ENCODE assay signal across 12 cellular contexts in the genomic region with DNA sequence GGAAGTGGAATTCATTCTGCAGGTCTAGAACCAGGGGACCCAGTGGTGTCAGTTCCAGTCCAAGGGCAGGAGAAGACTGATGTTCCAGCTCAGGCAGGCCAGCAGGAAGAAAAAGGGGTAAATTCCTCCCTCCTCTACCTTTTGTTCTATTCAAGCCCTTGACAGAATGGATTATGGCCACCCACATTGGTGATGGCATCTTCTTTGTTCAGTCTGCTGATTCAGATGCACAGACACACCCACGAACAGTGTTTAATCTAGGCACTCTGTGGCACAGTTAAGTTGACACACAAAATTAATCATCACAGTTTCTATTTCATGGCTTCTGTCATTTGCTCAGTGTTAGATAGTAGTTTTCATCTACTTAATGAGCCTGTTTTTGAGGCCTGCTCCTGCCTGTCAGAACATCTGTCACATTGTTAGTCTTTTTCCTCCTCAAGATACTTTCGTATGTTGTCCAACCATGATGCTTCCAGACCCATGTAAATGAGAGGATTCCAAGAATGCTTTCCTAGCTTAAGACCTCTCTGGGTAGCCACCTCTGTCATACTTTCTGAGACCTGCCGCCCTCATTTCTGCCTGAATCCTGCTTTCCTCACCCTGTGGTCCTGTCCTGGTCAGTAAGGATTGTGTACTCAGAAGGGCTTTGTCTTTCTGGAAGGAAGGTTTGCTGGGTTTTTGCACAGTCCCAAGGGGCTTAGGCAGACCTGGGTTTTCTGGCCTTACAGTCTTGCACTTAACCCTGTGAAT.
DNase-seq lines count a peak whose midpoint lies in the region; ATAC-seq and TF ChIP-seq lines count a peak whose summit lies in the region.
"Had no signal": no experiment of that assay in that cellular context is flagged by ENCODE, and none has a peak within 500 bp of the region (broad histone marks: within the 10 kb centered on the region; RNA-seq: fewer than 3 reads in every experiment).

No MANE protein-coding gene starts in this region.

- H4K20me1 ChIP-seq in fibroblast of lung (ENCODE audit: control insufficient read depth, extremely low read depth, insufficient read depth, low read length) = no peaks in the 10 kb centered on the region

- peak in 1 of 2 donors; percentile 17 for DNase-seq in activated naive CD4-positive, alpha-beta T cell treated with anti-CD3 and anti-CD28 coated beads, Interleukin-2, amount 50 U/mL, for 72 hours (ENCODE audit: low spot score in 2 of 2)
- no peak for DNase-seq in activated naive CD4-positive, alpha-beta T cell treated with anti-CD3 and anti-CD28 coated beads, Interleukin-2, amount 50 U/mL, for 16 hours
- DNase-seq in SK-N-MC (ENCODE audit: low read depth, low spot score) (no peak), fibroblast of lung (ENCODE audit: low read depth in 2 of 2) (peak in 1 of 2 donors; percentile 64), NK-92 (lab: John Stamatoyannopoulos, UW; ENCODE audit: unreplicated experiment) (no peak), ureter (ENCODE audit: low spot score) (no peak)
- DNase-seq in stimulated activated effector memory CD8-positive, alpha-beta T cell treated with anti-CD3 and anti-CD28 coated beads, Interleukin-12 subunit alpha, Interleukin-12 subunit beta, amount 100 ng/mL, for 72 hours (ENCODE audit: low spot score in 2 of 2) = peak in 1 of 2 donors; percentile 51
- DNase-seq: MG63, sigmoid colon had no signal

- H3K27ac ChIP-seq in SK-N-MC (peak overlapping the region; percentile 27; the same call in 1 of the 2 replicates), fibroblast of lung (ENCODE audit: insufficient read depth, low read length) (no peak overlapping the region)
- H3K27ac ChIP-seq: BLaER1 treated with 17β-estradiol and CSF1 and Interleukin-3, amounts not matched to agents 10 nM and 100 nM; sigmoid colon had no signal

- ATAC-seq in activated naive CD4-positive, alpha-beta T cell treated with anti-CD3 and anti-CD28 coated beads, Interleukin-2, amount 50 U/mL, for 72 hours = peak; percentile 92 to 98
- peak; percentile 99 for ATAC-seq in stimulated activated effector memory CD8-positive, alpha-beta T cell treated with anti-CD3 and anti-CD28 coated beads, Interleukin-12 subunit alpha, Interleukin-12 subunit beta, amount 100 ng/mL, for 72 hours
- ATAC-seq in HG02973 (IDR thresholded peaks at IDR 0.05; ENCODE audit: unreplicated experiment) = no peak

- H3K36me3 ChIP-seq in SK-N-MC (ENCODE audit: insufficient read depth, low read length) = peaks cover 53% of the 10 kb centered on the region
- H3K36me3 ChIP-seq in fibroblast of lung (ENCODE audit: control insufficient read depth, insufficient read depth, low read length) = no peaks in the 10 kb centered on the region

- no peak overlapping the region for H2AFZ ChIP-seq in fibroblast of lung (ENCODE audit: low read length)

- peak overlapping the region; percentile 4 to 50 for H3K27ac Mint-ChIP-seq in activated naive CD4-positive, alpha-beta T cell treated with anti-CD3 and anti-CD28 coated beads, Interleukin-2, amount 50 U/mL, for 72 hours
- no peak overlapping the region for H3K27ac Mint-ChIP-seq in stimulated activated effector memory CD8-positive, alpha-beta T cell treated with anti-CD3 and anti-CD28 coated beads, Interleukin-12 subunit alpha, Interleukin-12 subunit beta, amount 100 ng/mL, for 72 hours
- H3K27ac Mint-ChIP-seq: dendritic cell treated with granulocyte-macrophage colony-stimulating factor and Interleukin-4, amounts not matched to agents 40 ng/mL and 50 ng/mL, for 4 days had no signal

- H3K4me3 Mint-ChIP-seq in stimulated activated effector memory CD8-positive, alpha-beta T cell treated with anti-CD3 and anti-CD28 coated beads, Interleukin-12 subunit alpha, Interleukin-12 subunit beta, amount 100 ng/mL, for 72 hours = no peak overlapping the region
- H3K4me3 Mint-ChIP-seq: dendritic cell treated with granulocyte-macrophage colony-stimulating factor and Interleukin-4, amounts not matched to agents 40 ng/mL and 50 ng/mL, for 4 days had no signal

- no peak for TF ChIP-seq CTCF in fibroblast of lung (conservative IDR thresholded peaks at IDR 0.05 in 1 of 2, IDR thresholded peaks at IDR 0.05 in 1 of 2; ENCODE audit: low read depth in 1 of 2, low read length in 2 of 2)

- peaks cover 0 to 6% of the 10 kb centered on the region in 2 donors for H3K36me3 Mint-ChIP-seq in activated naive CD4-positive, alpha-beta T cell treated with anti-CD3 and anti-CD28 coated beads, Interleukin-2, amount 50 U/mL, for 72 hours
- H3K36me3 Mint-ChIP-seq in stimulated activated effector memory CD8-positive, alpha-beta T cell treated with anti-CD3 and anti-CD28 coated beads, Interleukin-12 subunit alpha, Interleukin-12 subunit beta, amount 100 ng/mL, for 72 hours = peaks cover 13% of the 10 kb centered on the region

- H3K4me2 ChIP-seq in fibroblast of lung (ENCODE audit: extremely low read depth, insufficient read depth, low read length) = peak overlapping the region; percentile 27
- H3K4me2 ChIP-seq: BLaER1 treated with 17β-estradiol and CSF1 and Interleukin-3, amounts not matched to agents 10 nM and 100 nM had no signal

- H3K4me1 Mint-ChIP-seq in stimulated activated effector memory CD8-positive, alpha-beta T cell treated with anti-CD3 and anti-CD28 coated beads, Interleukin-12 subunit alpha, Interleukin-12 subunit beta, amount 100 ng/mL, for 72 hours = peaks cover 27% of the 10 kb centered on the region

- H3K27me3 ChIP-seq in fibroblast of lung (ENCODE audit: control insufficient read depth, insufficient read depth, low read length) = no peaks in the 10 kb centered on the region
- H3K27me3 ChIP-seq: BLaER1 treated with 17β-estradiol and CSF1 and Interleukin-3, amounts not matched to agents 10 nM and 100 nM; MG63; sigmoid colon had no signal

- H3K4me1 ChIP-seq in fibroblast of lung (ENCODE audit: control insufficient read depth, extremely low read depth, insufficient read depth, low read length) = peaks cover 4% of the 10 kb centered on the region
- H3K4me1 ChIP-seq: BLaER1 treated with 17β-estradiol and CSF1 and Interleukin-3, amounts not matched to agents 10 nM and 100 nM had no signal

- no peak overlapping the region for H3K4me3 ChIP-seq in SK-N-MC
- H3K4me3 ChIP-seq in fibroblast of lung (replicated peaks in 1 of 4; ENCODE audit: control extremely low read depth in 1 of 4, insufficient read depth in 1 of 4, low read depth in 3 of 4, low read length in 4 of 4) = no peak overlapping the region
- H3K4me3 ChIP-seq: BLaER1 treated with 17β-estradiol and CSF1 and Interleukin-3, amounts not matched to agents 10 nM and 100 nM; MG63; sigmoid colon had no signal

- H3K79me2 ChIP-seq in fibroblast of lung (ENCODE audit: control insufficient read depth, insufficient read depth, low read length) = peaks cover 14% of the 10 kb centered on the region

- H3K9ac ChIP-seq in SK-N-MC (ENCODE audit: insufficient read length) (no peak overlapping the region), fibroblast of lung (ENCODE audit: insufficient read depth, low read length) (no peak overlapping the region)
- H3K9ac ChIP-seq: BLaER1 treated with 17β-estradiol and CSF1 and Interleukin-3, amounts not matched to agents 10 nM and 100 nM had no signal

- H3K9me3 Mint-ChIP-seq in activated naive CD4-positive, alpha-beta T cell treated with anti-CD3 and anti-CD28 coated beads, Interleukin-2, amount 50 U/mL, for 72 hours = no peaks in the 10 kb centered on the region
- H3K9me3 Mint-ChIP-seq in stimulated activated effector memory CD8-positive, alpha-beta T cell treated with anti-CD3 and anti-CD28 coated beads, Interleukin-12 subunit alpha, Interleukin-12 subunit beta, amount 100 ng/mL, for 72 hours = no peaks in the 10 kb centered on the region
- H3K9me3 Mint-ChIP-seq: dendritic cell treated with granulocyte-macrophage colony-stimulating factor and Interleukin-4, amounts not matched to agents 40 ng/mL and 50 ng/mL, for 4 days had no signal

- H3K9me3 ChIP-seq in SK-N-MC (ENCODE audit: low read depth, low read length) (no peaks in the 10 kb centered on the region), fibroblast of lung (ENCODE audit: control insufficient read depth, insufficient read depth, low read depth, low read length) (no peaks in the 10 kb centered on the region)
- H3K9me3 ChIP-seq: BLaER1 treated with 17β-estradiol and CSF1 and Interleukin-3, amounts not matched to agents 10 nM and 100 nM; MG63; sigmoid colon had no signal
